ENCODE assay signal across 8 cellular contexts in genomic region chr12:49662998-49663843, GRCh38. TPM values are rescaled to one million over a fixed set of nuclear protein-coding genes. Genes with fewer than 3 reads are reported as not detected.
DNase-seq lines count a peak whose midpoint lies in the region; ATAC-seq lines count a peak whose summit lies in the region.

No MANE protein-coding gene starts in this region.

- H3K4me1 ChIP-seq in mesendoderm (ENCODE audit: control insufficient read depth, low read depth, low read length): peaks cover 15% of the 10 kb centered on the region

- H3K4ac ChIP-seq in mesendoderm (ENCODE audit: low read depth, low read length): peak overlapping the region; percentile 98

- H4K5ac ChIP-seq in mesendoderm (ENCODE audit: low read length): no peak overlapping the region

- WGBS in mesendoderm (ENCODE audit: extremely low coverage, insufficient coverage, low lambda C conversion rate): no CpG with 5 or more reads among the region's 5 CpGs

- H3K18ac ChIP-seq in mesendoderm (ENCODE audit: low read length): peak overlapping the region; percentile 88

- H3K27ac ChIP-seq in mesendoderm (ENCODE audit: low read depth, low read length): peak overlapping the region; percentile 88

- peak; percentile 63 for ATAC-seq in GM21576 (IDR thresholded peaks at IDR 0.05; ENCODE audit: unreplicated experiment)

- H2BK120ac ChIP-seq in mesendoderm (ENCODE audit: low read depth, low read length): peak overlapping the region; percentile 49

- H4K8ac ChIP-seq in mesendoderm (ENCODE audit: low read depth, low read length): no peak overlapping the region

- H3K23ac ChIP-seq in mesendoderm (ENCODE audit: low read length): no peak overlapping the region

- peak overlapping the region; percentile 10 for H3K4me2 ChIP-seq in mesendoderm (ENCODE audit: low read length)

- peak overlapping the region; percentile 92 for H3K56ac ChIP-seq in mesendoderm (ENCODE audit: low read length)

- H3K79me1 ChIP-seq in mesendoderm (ENCODE audit: low read length): no peaks in the 10 kb centered on the region

- no peaks in the 10 kb centered on the region for H3K27me3 ChIP-seq in mesendoderm (ENCODE audit: insufficient read depth, low read length, poor library complexity)

- peak overlapping the region; percentile 98 for H2AK5ac ChIP-seq in mesendoderm (ENCODE audit: low read length)

- DNase-seq in DMS53 (lab: John Stamatoyannopoulos, UW) (peak; percentile 79), Kasumi-1 (lab: John Stamatoyannopoulos, UW) (peak; percentile 99), dedifferentiated amniotic fluid mesenchymal stem cell (ENCODE audit: extremely low spot score) (peak; percentile 22), mesendoderm (peak; percentile 98), NCI-H526 (lab: John Stamatoyannopoulos, UW) (no peak)
- DNase-seq in activated CD4-positive, alpha-beta T cell treated with anti-CD3 and anti-CD28 coated beads for 1 hour: peak; percentile 59
- DNase-seq in stimulated activated CD8-positive, alpha-beta memory T cell treated with anti-CD3 and anti-CD28 coated beads, Interleukin-4, amount 100 ng/mL, for 1 hour (ENCODE audit: low read depth in 2 of 2, low spot score in 1 of 2): peak; percentile 27 to 56

- peak overlapping the region; percentile 62 for H3K9ac ChIP-seq in mesendoderm (ENCODE audit: low read length)

- no peaks in the 10 kb centered on the region for H3K79me2 ChIP-seq in mesendoderm (ENCODE audit: control insufficient read depth, insufficient read depth, low read length)

- H3K4me3 ChIP-seq in mesendoderm (ENCODE audit: low read length): no peak overlapping the region

- no peaks in the 10 kb centered on the region for H3K36me3 ChIP-seq in mesendoderm (ENCODE audit: control insufficient read depth, insufficient read depth, low read length)

- peak overlapping the region; percentile 87 for H2BK5ac ChIP-seq in mesendoderm (ENCODE audit: low read length)

- H2BK15ac ChIP-seq in mesendoderm (replicated peaks; ENCODE audit: low read depth): peak overlapping the region; percentile 25

RNA-seq across cellular contexts. Expression of gene PRPF40B, which starts 39.9 kb away (rescaled TPM):
- 4.3 TPM for polyA plus RNA-seq in mesendoderm (2013, experiment 1 of 2)
- 4.5 TPM for polyA plus RNA-seq in mesendoderm (2013, experiment 2 of 2)

RNA-seq across cellular contexts. Expression of gene FMNL3, which starts 44.0 kb away (rescaled TPM):
- 11.1 TPM for polyA plus RNA-seq in mesendoderm (2013, experiment 1 of 2)
- polyA plus RNA-seq in mesendoderm (2013, experiment 2 of 2): 11.3 TPM

RNA-seq across cellular contexts. Expression of gene FAM186B, which starts 57.8 kb away (rescaled TPM):
- polyA plus RNA-seq in mesendoderm (2013, experiment 1 of 2): 0.08 TPM
- polyA plus RNA-seq in mesendoderm (2013, experiment 2 of 2): 0.06 TPM

Comparison
In these comparisons a context has a peak if more than half of its experiments do, and no peak if none do; other contexts are left out.
1. DNase-seq: peak in DMS53 (single experiment), Kasumi-1 (2 of 2), activated CD4-positive, alpha-beta T cell treated with anti-CD3 and anti-CD28 coated beads for 1 hour (single experiment), dedifferentiated amniotic fluid mesenchymal stem cell (single experiment), mesendoderm (single experiment) and stimulated activated CD8-positive, alpha-beta memory T cell treated with anti-CD3 and anti-CD28 coated beads, Interleukin-4, amount 100 ng/mL, for 1 hour (2 of 2); none in NCI-H526 (0 of 2).